Comparison of ENCODE assay signal across 9 cellular contexts in the genomic region with DNA sequence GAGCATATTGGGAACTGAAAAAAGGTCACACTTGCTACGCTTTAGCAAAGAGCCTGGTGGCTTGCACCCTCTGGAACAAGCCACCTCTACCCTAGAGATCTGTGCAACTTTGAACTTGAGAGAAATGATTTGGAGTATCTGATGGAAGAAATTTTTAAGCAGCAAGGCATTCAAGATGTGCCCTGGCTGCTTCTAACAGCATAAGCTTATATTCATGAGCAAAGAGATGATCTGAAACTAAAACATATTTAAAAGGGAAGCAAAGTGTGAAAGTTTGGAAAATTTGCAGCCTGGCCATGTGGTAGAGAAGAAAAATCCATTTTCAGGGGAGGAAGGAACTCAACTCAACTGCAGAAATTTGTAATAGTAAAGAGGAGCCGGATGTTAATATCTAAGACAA.
"Had no signal": no experiment of that assay in that cellular context is flagged by ENCODE, and none has a peak within 500 bp of the region (broad histone marks: within the 10 kb centered on the region; RNA-seq: fewer than 3 reads in every experiment).

No MANE protein-coding gene starts in this region.

- H3K4me2 ChIP-seq: GM23338, KMS-11 had no signal

- DNase-seq: H9, HCEC 1CT, KBM-7 had no signal

- H3K27ac Mint-ChIP-seq: GM23338, H9, IgD-negative memory B cell had no signal

- H3K4me3 ChIP-seq: GM23338 had no signal

- FAIRE-seq: H1, H54, HTR-8/SVneo had no signal

- ATAC-seq: GM23338 had no signal

- H3K9ac ChIP-seq: KMS-11 had no signal

- H3K27ac ChIP-seq: KMS-11 had no signal

- H3K4me3 Mint-ChIP-seq: GM23338, H9 had no signal

- H2AFZ ChIP-seq: GM23338 had no signal
